In genomic region chr10:74822583-74823089, GRCh38 we compare ENCODE assay signal across 11 cellular contexts. TPM values are rescaled to one million over a fixed set of nuclear protein-coding genes. Genes with fewer than 3 reads are reported as not detected.
DNase-seq lines count a peak whose midpoint lies in the region; ATAC-seq, FAIRE-seq and TF ChIP-seq lines count a peak whose summit lies in the region.
"Had no signal": no experiment of that assay in that cellular context is flagged by ENCODE, and none has a peak within 500 bp of the region (broad histone marks: within the 10 kb centered on the region; RNA-seq: fewer than 3 reads in every experiment).

No MANE protein-coding gene starts in this region.

- no peaks in the 10 kb centered on the region for H3K27me3 ChIP-seq in Loucy (ENCODE audit: insufficient read depth, low read length, poor library complexity, severe bottlenecking)
- no peaks in the 10 kb centered on the region for H3K27me3 ChIP-seq in astrocyte (ENCODE audit: insufficient read depth, low read length)

- no peaks in the 10 kb centered on the region for H3K27me3 Mint-ChIP-seq in astrocyte (ENCODE audit: low read depth, unreplicated experiment)
- H3K27me3 Mint-ChIP-seq in naive thymus-derived CD8-positive, alpha-beta T cell: no peaks in the 10 kb centered on the region
- H3K27me3 Mint-ChIP-seq: progenitor cell of endocrine pancreas had no signal

- no peaks in the 10 kb centered on the region for H3F3A ChIP-seq in Loucy (ENCODE audit: low read depth)

- peaks cover 41% of the 10 kb centered on the region for H3K4me1 ChIP-seq in Loucy (ENCODE audit: insufficient read depth, low read length, poor library complexity, severe bottlenecking)
- H3K4me1 ChIP-seq in astrocyte (ENCODE audit: insufficient read depth, low read length): peaks cover 14% of the 10 kb centered on the region

- H3K4me3 ChIP-seq in Loucy (ENCODE audit: low read length, poor library complexity, severe bottlenecking) (peak overlapping the region; percentile 94), astrocyte (ENCODE audit: insufficient read depth, low read depth, low read length) (no peak overlapping the region)

- POLR2A ChIA-PET in naive thymus-derived CD8-positive, alpha-beta T cell (lab: Charles Lee): no interaction called here

- H3K79me2 ChIP-seq in Loucy (ENCODE audit: insufficient read depth, low read length) (peaks cover 26% of the 10 kb centered on the region), astrocyte (ENCODE audit: insufficient read depth, low read length) (peaks cover 7% of the 10 kb centered on the region)

- ATAC-seq in naive thymus-derived CD8-positive, alpha-beta T cell: no peak

- H3K9me3 ChIP-seq in Loucy (ENCODE audit: insufficient read depth, low read depth, low read length) (no peaks in the 10 kb centered on the region), astrocyte (ENCODE audit: insufficient read depth, low read depth, low read length) (no peaks in the 10 kb centered on the region)

- FAIRE-seq in astrocyte (lab: Jason Lieb, UNC): no peak

- no peaks in the 10 kb centered on the region for H3K36me3 Mint-ChIP-seq in astrocyte (ENCODE audit: low read depth, unreplicated experiment)
- no peaks in the 10 kb centered on the region for H3K36me3 Mint-ChIP-seq in naive thymus-derived CD8-positive, alpha-beta T cell

- H3K9ac ChIP-seq in Loucy (ENCODE audit: low read depth, low read length, poor library complexity, severe bottlenecking) (peak overlapping the region; percentile 99), astrocyte (ENCODE audit: low read length) (no peak overlapping the region)

- H3K36me3 ChIP-seq in Loucy (ENCODE audit: insufficient read depth, low read length) (no peaks in the 10 kb centered on the region), astrocyte (ENCODE audit: insufficient read depth, low read length) (no peaks in the 10 kb centered on the region)

- no peaks in the 10 kb centered on the region for H3K9me2 ChIP-seq in Loucy (replicated peaks; ENCODE audit: low read depth, low read length)

- DNase-seq in AG20443 (ENCODE audit: low spot score) (peak; percentile 54), astrocyte (ENCODE audit: low read depth) (peak; percentile 82), DMS79 (lab: John Stamatoyannopoulos, UW) (no peak), DMS 273 (lab: John Stamatoyannopoulos, UW; ENCODE audit: unreplicated experiment) (no peak), cerebellar nuclear complex (lab: John Stamatoyannopoulos, UW) (no peak), cerebellar cortex (ENCODE audit: low spot score) (no peak)
- no peak for DNase-seq in naive thymus-derived CD8-positive, alpha-beta T cell
- DNase-seq: dermis blood vessel endothelial cell, NCI-H2227 treated with DMSO at 0.1 percent for 48 hours had no signal

- H2AFZ ChIP-seq in Loucy (ENCODE audit: low read length) (no peak overlapping the region), astrocyte (ENCODE audit: low read depth, low read length) (no peak overlapping the region)

- no peaks in the 10 kb centered on the region for H3K9me3 Mint-ChIP-seq in astrocyte (ENCODE audit: unreplicated experiment)
- H3K9me3 Mint-ChIP-seq in naive thymus-derived CD8-positive, alpha-beta T cell: no peaks in the 10 kb centered on the region

- TF ChIP-seq CTCF in Loucy (conservative IDR thresholded peaks at IDR 0.05; ENCODE audit: low read length) (no peak), astrocyte (IDR thresholded peaks at IDR 0.05; ENCODE audit: insufficient read depth, low read depth, low read length) (no peak)

- H4K20me1 ChIP-seq in Loucy (ENCODE audit: insufficient read depth, low read length, poor library complexity, severe bottlenecking): peaks cover 7% of the 10 kb centered on the region
- H4K20me1 ChIP-seq in astrocyte (ENCODE audit: insufficient read depth, low read length): peaks cover 7% of the 10 kb centered on the region

- H3K4me2 ChIP-seq in Loucy (ENCODE audit: low read depth, low read length, poor library complexity, severe bottlenecking): peak overlapping the region; percentile 82
- H3K4me2 ChIP-seq in astrocyte (ENCODE audit: low read length): peak overlapping the region; percentile 34

- peak overlapping the region; percentile 14 for H3K4me3 Mint-ChIP-seq in astrocyte (ENCODE audit: unreplicated experiment)
- H3K4me3 Mint-ChIP-seq in naive thymus-derived CD8-positive, alpha-beta T cell: peak overlapping the region in 1 of 10 donors; percentile 90

- no peak overlapping the region for H3K27ac Mint-ChIP-seq in astrocyte (ENCODE audit: unreplicated experiment)
- peak overlapping the region; percentile 7 to 94 (median 83) for H3K27ac Mint-ChIP-seq in naive thymus-derived CD8-positive, alpha-beta T cell

- peaks cover 6% of the 10 kb centered on the region for H3K4me1 Mint-ChIP-seq in astrocyte (ENCODE audit: low read depth, unreplicated experiment)
- peaks cover 23 to 48% (median 40%) of the 10 kb centered on the region in 4 donors for H3K4me1 Mint-ChIP-seq in naive thymus-derived CD8-positive, alpha-beta T cell

- no peak overlapping the region for H3K27ac ChIP-seq in astrocyte (ENCODE audit: low read depth, low read length)

RNA-seq across cellular contexts. Expression of gene KAT6B, which starts 3.8 kb away (rescaled TPM):
- total RNA-seq in astrocyte: 21.6 and 21.7 TPM in 2 replicates
- total RNA-seq in naive thymus-derived CD8-positive, alpha-beta T cell: 10 to 100 TPM; 69.6 to 70.3 TPM
- polyA plus RNA-seq in naive thymus-derived CD8-positive, alpha-beta T cell: 10 to 100 TPM; 19.0 to 29.3 (median 26.2) TPM

Comparison
In these comparisons a context has a peak if more than half of its experiments do, and no peak if none do; other contexts are left out.
1. DNase-seq: peak in AG20443 (single experiment) and astrocyte (single experiment); none in naive thymus-derived CD8-positive, alpha-beta T cell (0 of 10), DMS79 (single experiment), DMS 273 (single experiment), cerebellar nuclear complex (0 of 2) and cerebellar cortex (single experiment).